ENCODE assay signal across 17 cellular contexts in genomic region chr17:47982091-47982617, GRCh38. TPM values are rescaled to one million over a fixed set of nuclear protein-coding genes. Genes with fewer than 3 reads are reported as not detected.
DNase-seq lines count a peak whose midpoint lies in the region; ATAC-seq and TF ChIP-seq lines count a peak whose summit lies in the region.
"Had no signal": no experiment of that assay in that cellular context is flagged by ENCODE, and none has a peak within 500 bp of the region (broad histone marks: within the 10 kb centered on the region; RNA-seq: fewer than 3 reads in every experiment).

No MANE protein-coding gene starts in this region.

- peak overlapping the region; percentile 38 for H3K27ac ChIP-seq in cardiac muscle cell
- H3K27ac ChIP-seq in endodermal cell (ENCODE audit: low read depth, low read length): peak overlapping the region; percentile 72
- H3K27ac ChIP-seq: Peyer's patch had no signal

- H3K4me1 ChIP-seq in cardiac muscle cell (ENCODE audit: low read depth) (peaks cover 39% of the 10 kb centered on the region), endodermal cell (ENCODE audit: control insufficient read depth, insufficient read depth, low read length) (peaks cover 12% of the 10 kb centered on the region)
- H3K4me1 ChIP-seq: Peyer's patch had no signal

- H3K27ac Mint-ChIP-seq in endodermal cell: no peak overlapping the region
- H3K27ac Mint-ChIP-seq in stimulated activated naive B cell treated with anti-CD40 and anti-IgM and Interleukin-4, amounts not matched to agents 10 μg/mL and 1 μg/mL and 100 μg/mL, for 72 hours: peak overlapping the region; percentile 31
- H3K27ac Mint-ChIP-seq in type B pancreatic cell: no peak overlapping the region
- H3K27ac Mint-ChIP-seq: IgD-negative memory B cell had no signal

- TF ChIP-seq CTCF in cardiac muscle cell (IDR thresholded peaks at IDR 0.05; ENCODE audit: low read depth, low read length): no peak
- TF ChIP-seq CTCF in endodermal cell (conservative IDR thresholded peaks at IDR 0.05): no peak
- no peak for TF ChIP-seq CTCF in type B pancreatic cell (conservative IDR thresholded peaks at IDR 0.05)

- H3K27me3 Mint-ChIP-seq in endodermal cell (ENCODE audit: insufficient read depth) (no peaks in the 10 kb centered on the region), type B pancreatic cell (peaks cover 6% of the 10 kb centered on the region)
- no peaks in the 10 kb centered on the region for H3K27me3 Mint-ChIP-seq in stimulated activated naive B cell treated with anti-CD40 and anti-IgM and Interleukin-4, amounts not matched to agents 10 μg/mL and 1 μg/mL and 100 μg/mL, for 72 hours
- H3K27me3 Mint-ChIP-seq: CD4-positive, CD25-positive, alpha-beta regulatory T cell; IgD-negative memory B cell had no signal

- H3K9me3 ChIP-seq in cardiac muscle cell (ENCODE audit: low read depth) (no peaks in the 10 kb centered on the region), endodermal cell (ENCODE audit: control insufficient read depth, low read length) (no peaks in the 10 kb centered on the region)
- H3K9me3 ChIP-seq: Peyer's patch had no signal

- ATAC-seq in left ventricle myocardium superior: no peak
- ATAC-seq in stimulated activated naive B cell treated with anti-CD40 and anti-IgM and Interleukin-4, amounts not matched to agents 10 μg/mL and 1 μg/mL and 100 μg/mL, for 72 hours (replicated peaks): no peak
- ATAC-seq in activated CD4-positive, CD25-positive, alpha-beta regulatory T cell treated with anti-CD3 and anti-CD28 coated beads, Interleukin-2, amount 50 U/mL, for 24 hours: no peak

- DNase-seq in cardiac muscle cell (ENCODE audit: low read depth in 1 of 2, low spot score in 1 of 2) (no peak), left ventricle myocardium superior (no peak), SK-N-DZ (ENCODE audit: low spot score) (peak; percentile 88), endodermal cell (no peak), type B pancreatic cell (ENCODE audit: extremely low spot score, unreplicated experiment) (no peak)
- no peak for DNase-seq in stimulated activated naive B cell treated with anti-CD40 and anti-IgM and Interleukin-4, amounts not matched to agents 10 μg/mL and 1 μg/mL and 100 μg/mL, for 72 hours
- DNase-seq in activated CD4-positive, CD25-positive, alpha-beta regulatory T cell (lab: John Stamatoyannopoulos, UW): no peak
- DNase-seq: Calu3; CD4-positive, CD25-positive, alpha-beta regulatory T cell; DMS79; GOT3; NCI-H1694 treated with DMSO at 0.1 percent for 48 hours; NCI-H510A; Peyer's patch; SHP77 had no signal

- no peak overlapping the region for H3K9ac ChIP-seq in endodermal cell (ENCODE audit: extremely low read depth, low read length, poor library complexity, severe bottlenecking)

- H3K4me1 Mint-ChIP-seq in endodermal cell (peaks cover 5% of the 10 kb centered on the region), type B pancreatic cell (ENCODE audit: unreplicated experiment) (peaks cover 20% of the 10 kb centered on the region)
- H3K4me1 Mint-ChIP-seq in stimulated activated naive B cell treated with anti-CD40 and anti-IgM and Interleukin-4, amounts not matched to agents 10 μg/mL and 1 μg/mL and 100 μg/mL, for 72 hours: peaks cover 0 to 15% of the 10 kb centered on the region in 2 donors
- H3K4me1 Mint-ChIP-seq: IgD-negative memory B cell had no signal

- no peaks in the 10 kb centered on the region for H3K27me3 ChIP-seq in cardiac muscle cell
- H3K27me3 ChIP-seq in endodermal cell (ENCODE audit: control insufficient read depth, insufficient read depth, low read length, poor library complexity, severe bottlenecking): no peaks in the 10 kb centered on the region
- H3K27me3 ChIP-seq: Peyer's patch had no signal

- H3K4me3 Mint-ChIP-seq in endodermal cell (no peak overlapping the region), type B pancreatic cell (no peak overlapping the region)
- no peak overlapping the region for H3K4me3 Mint-ChIP-seq in stimulated activated naive B cell treated with anti-CD40 and anti-IgM and Interleukin-4, amounts not matched to agents 10 μg/mL and 1 μg/mL and 100 μg/mL, for 72 hours
- H3K4me3 Mint-ChIP-seq: CD4-positive, CD25-positive, alpha-beta regulatory T cell; IgD-negative memory B cell had no signal

- no peaks in the 10 kb centered on the region for H3K9me3 Mint-ChIP-seq in endodermal cell
- no peaks in the 10 kb centered on the region for H3K9me3 Mint-ChIP-seq in stimulated activated naive B cell treated with anti-CD40 and anti-IgM and Interleukin-4, amounts not matched to agents 10 μg/mL and 1 μg/mL and 100 μg/mL, for 72 hours
- H3K9me3 Mint-ChIP-seq in type B pancreatic cell: no peaks in the 10 kb centered on the region
- H3K9me3 Mint-ChIP-seq: CD4-positive, CD25-positive, alpha-beta regulatory T cell; IgD-negative memory B cell had no signal

- H3K4me3 ChIP-seq in cardiac muscle cell: no peak overlapping the region
- H3K4me3 ChIP-seq in endodermal cell (ENCODE audit: low read length): no peak overlapping the region
- H3K4me3 ChIP-seq: Peyer's patch had no signal

- intact Hi-C loops in left ventricle myocardium superior (cut with micrococcal nuclease): no loop called here

- 92 to 97% methylated on average over 7 to 13 of the region's 14 CpGs for WGBS in endodermal cell (ENCODE audit: insufficient coverage in 1 of 2, insufficient read length in 1 of 2), 2 experiments

- H3K36me3 ChIP-seq in cardiac muscle cell (peaks cover 2% of the 10 kb centered on the region), endodermal cell (ENCODE audit: control insufficient read depth, insufficient read depth, low read length) (peaks cover 23% of the 10 kb centered on the region)

- H3K36me3 Mint-ChIP-seq in endodermal cell (ENCODE audit: low read depth) (peaks cover 41% of the 10 kb centered on the region), type B pancreatic cell (peaks cover 35% of the 10 kb centered on the region)
- peaks cover 53 to 55% of the 10 kb centered on the region in 2 donors for H3K36me3 Mint-ChIP-seq in stimulated activated naive B cell treated with anti-CD40 and anti-IgM and Interleukin-4, amounts not matched to agents 10 μg/mL and 1 μg/mL and 100 μg/mL, for 72 hours

RNA-seq across cellular contexts. Expression of gene CDK5RAP3, which starts 11.2 kb away (rescaled TPM):
- total RNA-seq in cardiac muscle cell (81.8 and 121 TPM in 2 replicates), left ventricle myocardium superior (50.8 TPM), endodermal cell (100 to 1,000 TPM; 171 to 198 TPM), type B pancreatic cell (ENCODE audit: low replicate concordance) (187 and 217 TPM in 2 replicates)
- polyA plus RNA-seq in cardiac muscle cell: 137 and 158 TPM in 2 replicates
- polyA plus RNA-seq in SK-N-DZ (2014; cell fraction: cytosol; rRNA removed): 136 and 154 TPM in 2 replicates
- polyA plus RNA-seq in SK-N-DZ (2014; cell fraction: nucleus; rRNA removed): 1,883 and 2,737 TPM in 2 replicates
- 245 TPM for polyA plus RNA-seq in endodermal cell (2013, experiment 1 of 2)
- 217 TPM for polyA plus RNA-seq in endodermal cell (2013, experiment 2 of 2)

RNA-seq across cellular contexts. Expression of gene PRR15L, which starts 24.5 kb away (rescaled TPM):
- total RNA-seq in cardiac muscle cell (not detected in 2 replicates), left ventricle myocardium superior (not detected), endodermal cell (under 1 TPM; 0.57 to 0.60 TPM), type B pancreatic cell (ENCODE audit: low replicate concordance) (20.0 and 32.5 TPM in 2 replicates)
- 0.22 TPM in 1 of 2 replicates, not detected in the other for polyA plus RNA-seq in cardiac muscle cell
- 0.76 TPM in 1 of 2 replicates, not detected in the other for polyA plus RNA-seq in SK-N-DZ (2014; cell fraction: cytosol; rRNA removed)
- 0.14 TPM in 1 of 2 replicates, not detected in the other for polyA plus RNA-seq in SK-N-DZ (2014; cell fraction: nucleus; rRNA removed)
- not detected for polyA plus RNA-seq in endodermal cell (2013, experiment 1 of 2)
- polyA plus RNA-seq in endodermal cell (2013, experiment 2 of 2): not detected
- total RNA-seq: CD4-positive, CD25-positive, alpha-beta regulatory T cell had no signal
- polyA plus RNA-seq: IgD-negative memory B cell had no signal

RNA-seq across cellular contexts. Expression of gene PNPO, which starts 40.8 kb away (rescaled TPM):
- 11.7 and 12.9 TPM in 2 replicates for total RNA-seq in cardiac muscle cell
- 12.9 and 15.6 TPM in 2 replicates for polyA plus RNA-seq in cardiac muscle cell
- 31.3 TPM for total RNA-seq in left ventricle myocardium superior
- 25.8 and 37.8 TPM in 2 replicates for polyA plus RNA-seq in SK-N-DZ (2014; cell fraction: cytosol; rRNA removed)
- polyA plus RNA-seq in SK-N-DZ (2014; cell fraction: nucleus; rRNA removed): 16.6 and 19.1 TPM in 2 replicates
- total RNA-seq in endodermal cell: 10 to 100 TPM in 1 of 2 donors, 1 to 10 TPM in 1; 8.5 to 10.4 TPM
- 7.9 TPM for polyA plus RNA-seq in endodermal cell (2013, experiment 1 of 2)
- 7.4 TPM for polyA plus RNA-seq in endodermal cell (2013, experiment 2 of 2)
- total RNA-seq in type B pancreatic cell (ENCODE audit: low replicate concordance): 12.8 and 16.3 TPM in 2 replicates

RNA-seq across cellular contexts. Expression of gene COPZ2, which starts 55.4 kb away (rescaled TPM):
- total RNA-seq in cardiac muscle cell (10.8 and 14.4 TPM in 2 replicates), left ventricle myocardium superior (58.2 TPM), endodermal cell (not detected), type B pancreatic cell (ENCODE audit: low replicate concordance) (1.9 and 5.7 TPM in 2 replicates)
- 23.5 and 36.1 TPM in 2 replicates for polyA plus RNA-seq in cardiac muscle cell
- 1.1 and 1.6 TPM in 2 replicates for polyA plus RNA-seq in SK-N-DZ (2014; cell fraction: cytosol; rRNA removed)
- 0.51 and 0.80 TPM in 2 replicates for polyA plus RNA-seq in SK-N-DZ (2014; cell fraction: nucleus; rRNA removed)
- 9.0 TPM for polyA plus RNA-seq in endodermal cell (2013, experiment 1 of 2)
- polyA plus RNA-seq in endodermal cell (2013, experiment 2 of 2): 1.4 TPM

Comparison
In these comparisons a context has a peak if more than half of its experiments do, and no peak if none do; other contexts are left out.
1. RNA of gene PRR15L, which starts 24.5 kb away (total RNA-seq): 20.0 to 32.5 TPM in type B pancreatic cell; 0.57 to 0.60 TPM in endodermal cell, not detected in left ventricle myocardium superior (single experiment) and not detected in cardiac muscle cell; every median in the first group is over 10 times any median in the second.